ENCODE assay signal across 12 cellular contexts in genomic region chr14:52895000-52895399, GRCh38. TPM values are rescaled to one million over a fixed set of nuclear protein-coding genes. Genes with fewer than 3 reads are reported as not detected.
DNase-seq lines count a peak whose midpoint lies in the region; ATAC-seq and TF ChIP-seq lines count a peak whose summit lies in the region.
"Had no signal": no experiment of that assay in that cellular context is flagged by ENCODE, and none has a peak within 500 bp of the region (broad histone marks: within the 10 kb centered on the region; RNA-seq: fewer than 3 reads in every experiment).

No MANE protein-coding gene starts in this region.

- intact Hi-C loops in activated CD4-positive, alpha-beta T cell treated with anti-CD3 and anti-CD28 coated beads for 36 hours (cut with DNase I, micrococcal nuclease): no loop called here

- H3K4me2 ChIP-seq in Loucy (ENCODE audit: low read depth, low read length, poor library complexity, severe bottlenecking) (peak overlapping the region; percentile 49), skeletal muscle satellite cell (ENCODE audit: low read length) (peak overlapping the region; percentile 5)

- H3K4me3 Mint-ChIP-seq in activated CD4-positive, alpha-beta T cell treated with anti-CD3 and anti-CD28 coated beads for 36 hours: no peak overlapping the region
- H3K4me3 Mint-ChIP-seq: activated naive CD8-positive, alpha-beta T cell treated with anti-CD3 and anti-CD28 coated beads, Interleukin-2, amount 10 ng/mL, durations not matched to agents 7 days and 5 days had no signal

- no peak for TF ChIP-seq CTCF in Loucy (conservative IDR thresholded peaks at IDR 0.05; ENCODE audit: low read length)

- no peaks in the 10 kb centered on the region for H3K9me2 ChIP-seq in Loucy (replicated peaks; ENCODE audit: low read depth, low read length)

- H4K20me1 ChIP-seq in Loucy (ENCODE audit: insufficient read depth, low read length, poor library complexity, severe bottlenecking): no peaks in the 10 kb centered on the region

- H3K79me2 ChIP-seq in Loucy (ENCODE audit: insufficient read depth, low read length): no peaks in the 10 kb centered on the region

- H3K4me1 ChIP-seq in Loucy (ENCODE audit: insufficient read depth, low read length, poor library complexity, severe bottlenecking) (peaks cover 27% of the 10 kb centered on the region), skeletal muscle satellite cell (ENCODE audit: control insufficient read depth, insufficient read depth, low read length) (peaks cover 27% of the 10 kb centered on the region)

- H2AFZ ChIP-seq in Loucy (ENCODE audit: low read length): no peak overlapping the region

- DNase-seq in activated CD4-positive, alpha-beta T cell treated with anti-CD3 and anti-CD28 coated beads for 36 hours: no peak
- no peak for DNase-seq in activated CD4-positive, alpha-beta T cell treated with anti-CD3 and anti-CD28 coated beads, Interleukin-2, amount 50 U/mL, for 4 hours
- DNase-seq in central memory CD4-positive, alpha-beta T cell: peak; percentile 27
- no peak for DNase-seq in NCI-H748 (lab: John Stamatoyannopoulos, UW; ENCODE audit: unreplicated experiment)
- DNase-seq: activated naive CD8-positive, alpha-beta T cell treated with anti-CD3 and anti-CD28 coated beads, Interleukin-2, amount 10 ng/mL, durations not matched to agents 7 days and 5 days; left ventricle myocardium inferior; NCI-H82; upper lobe of right lung had no signal

- H3K36me3 ChIP-seq in Loucy (ENCODE audit: insufficient read depth, low read length): no peaks in the 10 kb centered on the region
- peaks cover 39% of the 10 kb centered on the region for H3K36me3 ChIP-seq in skeletal muscle satellite cell (ENCODE audit: insufficient read depth, low read length)

- POLR2A ChIA-PET in activated CD4-positive, alpha-beta T cell treated with anti-CD3 and anti-CD28 coated beads for 36 hours (lab: Charles Lee): no interaction called here

- H3F3A ChIP-seq in Loucy (ENCODE audit: low read depth): no peaks in the 10 kb centered on the region

- peak; percentile 47 for ATAC-seq in activated CD4-positive, alpha-beta T cell treated with anti-CD3 and anti-CD28 coated beads for 36 hours
- ATAC-seq in HG02678 (IDR thresholded peaks at IDR 0.05; ENCODE audit: unreplicated experiment) (no peak), GM18519 (IDR thresholded peaks at IDR 0.05; ENCODE audit: low FRiP score, unreplicated experiment) (no peak)
- ATAC-seq: upper lobe of right lung had no signal

- H3K36me3 Mint-ChIP-seq in activated CD4-positive, alpha-beta T cell treated with anti-CD3 and anti-CD28 coated beads for 36 hours (ENCODE audit: low read depth): no peaks in the 10 kb centered on the region
- H3K36me3 Mint-ChIP-seq: activated naive CD8-positive, alpha-beta T cell treated with anti-CD3 and anti-CD28 coated beads, Interleukin-2, amount 10 ng/mL, durations not matched to agents 7 days and 5 days had no signal

- H3K27ac Mint-ChIP-seq in activated CD4-positive, alpha-beta T cell treated with anti-CD3 and anti-CD28 coated beads for 36 hours: no peak overlapping the region
- H3K27ac Mint-ChIP-seq: activated naive CD8-positive, alpha-beta T cell treated with anti-CD3 and anti-CD28 coated beads, Interleukin-2, amount 10 ng/mL, durations not matched to agents 7 days and 5 days had no signal

- H3K27me3 ChIP-seq in Loucy (ENCODE audit: insufficient read depth, low read length, poor library complexity, severe bottlenecking) (no peaks in the 10 kb centered on the region), skeletal muscle satellite cell (ENCODE audit: control insufficient read depth, insufficient read depth, low read length) (no peaks in the 10 kb centered on the region)
- H3K27me3 ChIP-seq: upper lobe of right lung had no signal

- H3K4me3 ChIP-seq in Loucy (ENCODE audit: low read length, poor library complexity, severe bottlenecking) (peak overlapping the region; percentile 35), skeletal muscle satellite cell (ENCODE audit: low read length) (no peak overlapping the region)
- H3K4me3 ChIP-seq: left ventricle myocardium inferior, upper lobe of right lung had no signal

- H3K4me1 Mint-ChIP-seq in activated CD4-positive, alpha-beta T cell treated with anti-CD3 and anti-CD28 coated beads for 36 hours: peaks cover 6% of the 10 kb centered on the region

- peaks cover 3% of the 10 kb centered on the region for H3K27me3 Mint-ChIP-seq in activated CD4-positive, alpha-beta T cell treated with anti-CD3 and anti-CD28 coated beads for 36 hours

- H3K9ac ChIP-seq in Loucy (ENCODE audit: low read depth, low read length, poor library complexity, severe bottlenecking): peak overlapping the region; percentile 33
- H3K9ac ChIP-seq in skeletal muscle satellite cell (ENCODE audit: low read depth, low read length): no peak overlapping the region

- H3K9me3 ChIP-seq in Loucy (ENCODE audit: insufficient read depth, low read depth, low read length) (no peaks in the 10 kb centered on the region), skeletal muscle satellite cell (replicated peaks; ENCODE audit: low read length) (no peaks in the 10 kb centered on the region)
- H3K9me3 ChIP-seq: left ventricle myocardium inferior, upper lobe of right lung had no signal

- CTCF ChIA-PET in activated CD4-positive, alpha-beta T cell treated with anti-CD3 and anti-CD28 coated beads for 36 hours (lab: Charles Lee): no interaction called here

- H3K9me3 Mint-ChIP-seq in activated CD4-positive, alpha-beta T cell treated with anti-CD3 and anti-CD28 coated beads for 36 hours (ENCODE audit: low read depth): no peaks in the 10 kb centered on the region
- H3K9me3 Mint-ChIP-seq: activated naive CD8-positive, alpha-beta T cell treated with anti-CD3 and anti-CD28 coated beads, Interleukin-2, amount 10 ng/mL, durations not matched to agents 7 days and 5 days had no signal

RNA-seq across cellular contexts. Expression of gene FERMT2, which starts 55.9 kb away (rescaled TPM):
- 1 to 10 TPM; 2.1 to 3.6 TPM for total RNA-seq in activated CD4-positive, alpha-beta T cell treated with anti-CD3 and anti-CD28 coated beads for 36 hours
- 132 and 161 TPM in 2 replicates for total RNA-seq in skeletal muscle satellite cell (2012; rRNA removed)
